ENCODE assay signal across 21 cellular contexts in genomic region chr20:45174434-45175364, GRCh38. TPM values are rescaled to one million over a fixed set of nuclear protein-coding genes. Genes with fewer than 3 reads are reported as not detected.
DNase-seq lines count a peak whose midpoint lies in the region; ATAC-seq and TF ChIP-seq lines count a peak whose summit lies in the region.
"Had no signal": no experiment of that assay in that cellular context is flagged by ENCODE, and none has a peak within 500 bp of the region (broad histone marks: within the 10 kb centered on the region; RNA-seq: fewer than 3 reads in every experiment).

TSS of gene PI3 (plus strand) at chr20:45174902. CDS start at chr20:45174923, 21 bp downstream.

- H3K4me2 ChIP-seq in PC-9: peak within 1 kb of the TSS; percentile 83
- no peak within 1 kb of the TSS for H3K4me2 ChIP-seq in OCI-LY7 (ENCODE audit: low read length)

- H2AFZ ChIP-seq in PC-9 (no peak within 1 kb of the TSS; the same call in 1 of the 2 replicates), OCI-LY7 (ENCODE audit: low read length) (no peak within 1 kb of the TSS)

- peak within 1 kb of the TSS; percentile 54 for H3K4me3 ChIP-seq in PC-9
- no peak within 1 kb of the TSS for H3K4me3 ChIP-seq in fibroblast of mammary gland (ENCODE audit: control insufficient read depth, low read depth, low read length)
- H3K4me3 ChIP-seq in neutrophil (ENCODE audit: low read depth in 1 of 2, low read length in 1 of 2): peak within 1 kb of the TSS in 1 of 2 experiments; percentile 8
- H3K4me3 ChIP-seq in OCI-LY7 (ENCODE audit: low read depth, low read length, poor library complexity, severe bottlenecking): no peak within 1 kb of the TSS

- H3K36me3 ChIP-seq in PC-9 (ENCODE audit: low read depth) (no peaks in the 10 kb centered on the region), neutrophil (no peaks in the 10 kb centered on the region), OCI-LY7 (ENCODE audit: insufficient read depth, low read length) (no peaks in the 10 kb centered on the region)

- H3K4me1 ChIP-seq in PC-9 (replicated peaks; ENCODE audit: insufficient read depth) (peaks cover 48% of the 10 kb centered on the region), neutrophil (ENCODE audit: control insufficient read depth in 1 of 2, insufficient read depth in 1 of 2, low read depth in 1 of 2, low read length in 1 of 2) (peaks cover 65 to 67% of the 10 kb centered on the region in 2 experiments), OCI-LY7 (ENCODE audit: insufficient read depth, low read length, poor library complexity, severe bottlenecking) (no peaks in the 10 kb centered on the region)

- no peak for TF ChIP-seq CTCF in PC-9 (conservative IDR thresholded peaks at IDR 0.05)
- TF ChIP-seq CTCF in fibroblast of mammary gland (conservative IDR thresholded peaks at IDR 0.05; ENCODE audit: control insufficient read depth, insufficient read depth, low read depth, low read length): no peak
- no peak for TF ChIP-seq CTCF in neutrophil (IDR thresholded peaks at IDR 0.05)
- no peak for TF ChIP-seq CTCF in OCI-LY7 (conservative IDR thresholded peaks at IDR 0.05; ENCODE audit: low read length)

- peaks cover 13% of the 10 kb centered on the region for H3K79me2 ChIP-seq in PC-9 (ENCODE audit: low read depth)
- no peaks in the 10 kb centered on the region for H3K79me2 ChIP-seq in OCI-LY7 (ENCODE audit: insufficient read depth, low read depth, low read length)

- H3K9me2 ChIP-seq in PC-9 (ENCODE audit: insufficient read depth): no peaks in the 10 kb centered on the region
- H3K9me2 ChIP-seq in OCI-LY7 (ENCODE audit: insufficient read depth, low read length): no peaks in the 10 kb centered on the region

- H4K20me1 ChIP-seq in PC-9 (ENCODE audit: insufficient read depth) (no peaks in the 10 kb centered on the region), OCI-LY7 (ENCODE audit: insufficient read depth, low read length) (no peaks in the 10 kb centered on the region)

- H3K27ac ChIP-seq in PC-9 (peak within 1 kb of the TSS; percentile 96), neutrophil (peak within 1 kb of the TSS; percentile 99), OCI-LY7 (ENCODE audit: low read depth, low read length, poor library complexity, severe bottlenecking) (no peak within 1 kb of the TSS)

- no peak for ATAC-seq in GM18858 (IDR thresholded peaks at IDR 0.05; ENCODE audit: unreplicated experiment)
- ATAC-seq: activated naive CD8-positive, alpha-beta T cell treated with anti-CD3 and anti-CD28 coated beads, Interleukin-2, amount 50 U/mL, for 24 hours had no signal

- H3K27me3 ChIP-seq in PC-9 (ENCODE audit: insufficient read depth, low read depth) (no peaks in the 10 kb centered on the region), neutrophil (no peaks in the 10 kb centered on the region)

- CTCF ChIA-PET in PC-9 (lab: Charles Lee) (interaction anchor here (0.7 to 0.8 kb wide), 2 partner anchors 119 to 131 kb away, joined by 3 to 5 read pairs; no protein-coding TSS in a partner anchor), OCI-LY7 (lab: Charles Lee; ENCODE audit: unreplicated experiment) (no interaction called here)

- peaks cover 10% of the 10 kb centered on the region; the same call in 1 of the 2 replicates for H3K9me3 ChIP-seq in PC-9 (ENCODE audit: insufficient read depth, low read depth)
- H3K9me3 ChIP-seq in neutrophil: no peaks in the 10 kb centered on the region
- no peaks in the 10 kb centered on the region for H3K9me3 ChIP-seq in OCI-LY7 (ENCODE audit: low read length)

- DNase-seq in EH (ENCODE audit: low read depth) (peak; percentile 22), PC-9 (peak; percentile 82 to 100), fibroblast of mammary gland (ENCODE audit: low read depth) (peak; percentile 37), OCI-LY7 (ENCODE audit: low spot score) (no peak), NCI-H1048 (lab: John Stamatoyannopoulos, UW) (no peak), SHP77 (lab: John Stamatoyannopoulos, UW) (no peak)
- DNase-seq: activated CD4-positive, alpha-beta T cell treated with anti-CD3 and anti-CD28 coated beads for 48 hours; activated naive CD8-positive, alpha-beta T cell treated with anti-CD3 and anti-CD28 coated beads, Interleukin-2, amount 50 U/mL, for 24 hours; activated T-cell treated with anti-CD3 and anti-CD28 coated beads, Interleukin-2, amount 50 U/mL, for 1 hour; DMS153; erythroblast; NCI-H2081; NCI-H774; SIG-M5; stimulated activated naive CD4-positive, alpha-beta T cell treated with Interleukin-2 at 50 U/mL for 16 hours had no signal

- POLR2A ChIA-PET in PC-9 (lab: Charles Lee; ENCODE audit: unreplicated experiment) (interaction anchor here (0.6 kb wide), 1 partner anchor 17 kb away, joined by 7 read pairs; no protein-coding TSS in a partner anchor), OCI-LY7 (lab: Charles Lee) (no interaction called here)

- TSS peak; percentile 89 for BruUV-seq in PC-9 (replicated peaks; lab: Mats Ljungman, UMichigan)
- BruUV-seq in OCI-LY7 (replicated peaks; lab: Mats Ljungman, UMichigan): no TSS peak

- intact Hi-C loops in PC-9 (cut with micrococcal nuclease; ENCODE audit: unreplicated experiment): no loop called here
- intact Hi-C loops in OCI-LY7 (cut with micrococcal nuclease; ENCODE audit: unreplicated experiment): no loop called here

- H3F3A ChIP-seq in PC-9 (ENCODE audit: insufficient read depth, low read depth): peaks cover 51% of the 10 kb centered on the region

RNA-seq across cellular contexts. Expression of gene PI3, which starts in this region (rescaled TPM):
- 4.6 and 6.6 TPM in 2 replicates for total RNA-seq in PC-9 (2021)
- not detected in 2 replicates for total RNA-seq in OCI-LY7 (2014; rRNA removed; shearing (Covaris generic))
- total RNA-seq in OCI-LY7 (2022): not detected in 2 replicates
- total RNA-seq: chondrocyte, H1, mesenteric fat pad, skeletal muscle tissue had no signal

Comparison
In these comparisons a context has a peak if more than half of its experiments do, and no peak if none do; other contexts are left out.
1. DNase-seq: peak in EH (single experiment), PC-9 (2 of 2) and fibroblast of mammary gland (single experiment); none in OCI-LY7 (single experiment), NCI-H1048 (single experiment) and SHP77 (0 of 2).